In the genomic region with DNA sequence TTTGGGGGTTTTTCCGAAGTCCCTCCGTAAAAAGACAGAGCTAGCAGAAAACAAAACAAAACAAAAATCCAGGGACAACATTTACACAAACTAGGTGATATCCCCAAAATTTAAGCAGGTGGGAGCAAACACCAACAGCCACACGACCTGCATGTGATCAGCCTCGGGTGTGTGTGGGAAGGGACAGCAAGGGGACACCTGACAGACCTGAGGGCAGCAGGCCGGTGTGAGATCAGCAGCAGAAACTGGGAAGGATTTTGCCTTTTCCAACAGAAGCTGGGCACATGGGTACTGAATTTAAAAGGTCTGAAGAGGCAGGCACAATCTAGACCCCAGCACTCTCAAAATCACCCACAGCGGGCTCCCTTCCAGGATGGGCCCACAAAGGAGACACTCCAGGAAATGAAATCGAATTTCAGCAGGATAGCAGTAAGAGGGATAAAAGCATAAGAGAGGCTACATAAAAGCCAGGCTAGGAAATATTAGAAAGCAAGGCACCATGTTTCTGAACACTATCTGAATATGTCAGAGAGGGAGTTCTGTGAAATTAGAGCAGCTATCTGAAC, we compare ENCODE assay signal across 1 cellular context.
TF ChIP-seq lines count a peak whose summit lies in the region.

No MANE protein-coding gene starts in this region.

TF ChIP-seq in IMR-90, 13 proteins besides CTCF, POLR2A, EP300 and RAD21:
- TF ChIP-seq RCOR1 (IDR thresholded peaks at IDR 0.05; ENCODE audit: insufficient replicate concordance, low read length) (no peak), CEBPB (IDR thresholded peaks at IDR 0.05; ENCODE audit: low read depth, low read length) (no peak), CHD1 (IDR thresholded peaks at IDR 0.05; ENCODE audit: low read depth, low read length) (no peak), MXI1 (IDR thresholded peaks at IDR 0.05; ENCODE audit: borderline replicate concordance, low read depth, low read length) (no peak), BHLHE40 (IDR thresholded peaks at IDR 0.05; ENCODE audit: low read depth, low read length) (no peak), FOS (IDR thresholded peaks at IDR 0.05; ENCODE audit: low read depth, low read length) (no peak), NFE2L2 (IDR thresholded peaks at IDR 0.05; ENCODE audit: low read depth, low read length) (no peak), SMC3 (IDR thresholded peaks at IDR 0.05; ENCODE audit: low read depth, low read length) (no peak), MAFK (IDR thresholded peaks at IDR 0.05; ENCODE audit: low read depth, low read length) (no peak), MAZ (IDR thresholded peaks at IDR 0.05; ENCODE audit: borderline replicate concordance, low read depth, low read length) (no peak)
- TF ChIP-seq, protein P1, sequence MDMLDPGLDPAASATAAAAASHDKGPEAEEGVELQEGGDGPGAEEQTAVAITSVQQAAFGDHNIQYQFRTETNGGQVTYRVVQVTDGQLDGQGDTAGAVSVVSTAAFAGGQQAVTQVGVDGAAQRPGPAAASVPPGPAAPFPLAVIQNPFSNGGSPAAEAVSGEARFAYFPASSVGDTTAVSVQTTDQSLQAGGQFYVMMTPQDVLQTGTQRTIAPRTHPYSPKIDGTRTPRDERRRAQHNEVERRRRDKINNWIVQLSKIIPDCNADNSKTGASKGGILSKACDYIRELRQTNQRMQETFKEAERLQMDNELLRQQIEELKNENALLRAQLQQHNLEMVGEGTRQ (IDR thresholded peaks at IDR 0.05; ENCODE audit: low read depth, low read length): no peak
- TF ChIP-seq, protein P2, sequence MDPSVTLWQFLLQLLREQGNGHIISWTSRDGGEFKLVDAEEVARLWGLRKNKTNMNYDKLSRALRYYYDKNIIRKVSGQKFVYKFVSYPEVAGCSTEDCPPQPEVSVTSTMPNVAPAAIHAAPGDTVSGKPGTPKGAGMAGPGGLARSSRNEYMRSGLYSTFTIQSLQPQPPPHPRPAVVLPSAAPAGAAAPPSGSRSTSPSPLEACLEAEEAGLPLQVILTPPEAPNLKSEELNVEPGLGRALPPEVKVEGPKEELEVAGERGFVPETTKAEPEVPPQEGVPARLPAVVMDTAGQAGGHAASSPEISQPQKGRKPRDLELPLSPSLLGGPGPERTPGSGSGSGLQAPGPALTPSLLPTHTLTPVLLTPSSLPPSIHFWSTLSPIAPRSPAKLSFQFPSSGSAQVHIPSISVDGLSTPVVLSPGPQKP (IDR thresholded peaks at IDR 0.05; ENCODE audit: borderline replicate concordance, low read depth, low read length): no peak
